In the genomic region with DNA sequence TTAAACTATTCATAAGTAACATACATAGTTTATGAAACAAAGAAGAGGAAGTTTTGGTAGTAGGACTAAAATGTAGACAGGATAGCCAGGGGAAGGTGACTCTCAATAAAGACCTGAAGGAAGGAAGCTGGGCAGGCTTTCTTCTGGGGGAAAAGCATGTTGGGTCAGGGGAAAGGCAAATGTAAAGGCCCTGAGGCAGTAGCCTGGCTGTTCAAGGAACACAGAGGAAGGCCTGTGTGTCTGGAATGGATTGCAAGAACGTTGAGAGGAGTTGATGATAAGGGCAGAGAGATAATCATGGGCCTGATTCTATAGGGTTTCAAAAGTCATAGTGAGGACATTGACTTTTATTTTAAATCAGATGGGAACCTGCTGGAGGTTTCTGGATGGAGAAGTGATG, we compare ENCODE assay signal across 24 cellular contexts.
"Had no signal": no experiment of that assay in that cellular context is flagged by ENCODE, and none has a peak within 500 bp of the region (broad histone marks: within the 10 kb centered on the region; RNA-seq: fewer than 3 reads in every experiment).

No MANE protein-coding gene starts in this region.

- H2AFZ ChIP-seq: parathyroid adenoma had no signal

- DNase-seq: naive thymus-derived CD8-positive, alpha-beta T cell; nephron progenitor cell; occipital lobe; ovary; posterior cingulate gyrus; psoas muscle; right cardiac atrium; right lobe of liver; sigmoid colon; small intestine; stimulated activated CD4-positive, alpha-beta T cell treated with anti-CD3 and anti-CD28 coated beads, Interleukin-15, amount 100 ng/mL, for 24 hours; stimulated activated CD4-positive, alpha-beta T cell treated with anti-CD3 and anti-CD28 coated beads, Interleukin-2, amount 100 ng/mL, for 24 hours; stimulated activated CD4-positive, alpha-beta T cell treated with anti-CD3 and anti-CD28 coated beads, Interleukin-2, amount 100 ng/mL, for 48 hours; stimulated activated CD4-positive, alpha-beta T cell treated with anti-CD3 and anti-CD28 coated beads, Interleukin-4, amount 100 ng/mL, for 24 hours; stimulated activated naive B cell treated with anti-CD40 and anti-IgM and Interleukin-4, amounts not matched to agents 10 μg/mL and 1 μg/mL and 100 μg/mL, for 72 hours; stimulated activated naive CD4-positive, alpha-beta T cell treated with Interleukin-2 at 50 U/mL for 16 hours; stomach; tibial artery; transverse colon; upper lobe of left lung had no signal

- H3K27ac ChIP-seq: neutrophil, ovary, parathyroid adenoma, psoas muscle, right lobe of liver, sigmoid colon, stomach, thoracic aorta, tibial artery, transverse colon, upper lobe of left lung, vagina had no signal

- H3K9me3 ChIP-seq: neutrophil, ovary, psoas muscle, right lobe of liver, sigmoid colon, stomach, thoracic aorta, tibial artery, transverse colon, upper lobe of left lung, vagina had no signal

- H3K79me2 ChIP-seq: parathyroid adenoma had no signal

- H3K9ac ChIP-seq: parathyroid adenoma had no signal

- H3K27me3 ChIP-seq: neutrophil, ovary, right lobe of liver, sigmoid colon, stomach, tibial artery, transverse colon, upper lobe of left lung, vagina had no signal

- H3K4me3 ChIP-seq: ovary, psoas muscle, right lobe of liver, sigmoid colon, stomach, thoracic aorta, tibial artery, transverse colon, upper lobe of left lung, vagina had no signal

- H3K4me1 ChIP-seq: psoas muscle, right lobe of liver, stomach, tibial artery, transverse colon, upper lobe of left lung, vagina had no signal

- H3K36me3 ChIP-seq: neutrophil, ovary, right lobe of liver, sigmoid colon, stomach, thoracic aorta, tibial artery, transverse colon, upper lobe of left lung, vagina had no signal
